9 cellular contexts compared by ENCODE assay signal in the genomic region with DNA sequence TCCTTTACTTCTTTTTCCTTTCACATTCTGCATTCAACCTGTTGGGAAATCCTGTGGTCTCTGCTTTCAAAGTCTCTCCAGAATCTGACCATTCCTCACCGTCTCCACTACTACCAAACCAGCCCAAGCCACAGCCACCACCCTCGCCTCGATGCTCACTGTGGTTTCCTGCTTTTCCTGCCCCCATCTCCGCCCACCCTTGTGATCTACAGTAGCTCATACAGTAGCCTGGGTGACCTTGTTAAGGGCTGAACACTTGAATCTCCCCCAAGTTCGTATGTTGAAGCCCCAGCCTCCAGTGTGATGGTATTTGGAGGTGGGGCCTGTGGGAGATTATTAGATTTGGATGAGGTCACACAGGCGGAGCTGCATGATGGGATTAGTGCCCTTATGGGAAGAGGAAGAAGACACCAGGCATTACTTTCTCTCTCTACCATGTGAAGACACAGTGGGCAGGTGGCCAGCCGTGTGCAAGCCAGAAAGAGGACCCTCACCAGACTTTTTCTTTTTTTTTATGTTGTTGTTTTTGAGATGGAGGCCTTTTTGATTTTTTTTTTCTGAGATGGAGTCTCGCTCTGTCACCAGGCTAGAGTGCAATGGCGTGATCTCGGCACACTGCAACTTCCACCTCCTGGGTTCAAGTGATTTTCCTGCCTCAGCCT.
A peak's percentile ranks its signal among the peaks of the same experiment; 100 is the strongest.
DNase-seq lines count a peak whose midpoint lies in the region; ATAC-seq and TF ChIP-seq lines count a peak whose summit lies in the region.
"Had no signal": no experiment of that assay in that cellular context is flagged by ENCODE, and none has a peak within 500 bp of the region (broad histone marks: within the 10 kb centered on the region; RNA-seq: fewer than 3 reads in every experiment).

No MANE protein-coding gene starts in this region.

- H2AK5ac ChIP-seq in mesenchymal stem cell (ENCODE audit: low read length, severe bottlenecking) = no peak overlapping the region

- ATAC-seq in HG03108 (IDR thresholded peaks at IDR 0.05; ENCODE audit: unreplicated experiment) = no peak

- no peak overlapping the region for H2BK120ac ChIP-seq in mesenchymal stem cell (ENCODE audit: low read depth, low read length)

- H3K14ac ChIP-seq in mesenchymal stem cell (ENCODE audit: low read length in 2 of 2) = no peak overlapping the region

- H4K91ac ChIP-seq in mesenchymal stem cell (ENCODE audit: low read length) = no peak overlapping the region

- H2BK5ac ChIP-seq in mesenchymal stem cell (ENCODE audit: low read depth, low read length, poor library complexity, severe bottlenecking) = no peak overlapping the region

- DNase-seq in Daoy (ENCODE audit: low read depth) = peak; percentile 57
- DNase-seq in HL-60 (ENCODE audit: low read depth in 1 of 2, low spot score in 1 of 2) = peak; percentile 35 to 56
- DNase-seq in UCSD-AML1 (lab: John Stamatoyannopoulos, UW; ENCODE audit: unreplicated experiment) = peak; percentile 51
- DNase-seq in mesenchymal stem cell = peak; percentile 51
- no peak for DNase-seq in GM19238 (ENCODE audit: insufficient read length, low spot score)
- DNase-seq in foreskin fibroblast = no peak
- DNase-seq: islet precursor cell, NCI-H774 had no signal

- WGBS in mesenchymal stem cell = 87% methylated on average over 9 of the region's 10 CpGs

- H4K8ac ChIP-seq in mesenchymal stem cell (ENCODE audit: low read length) = no peak overlapping the region

- peaks cover 6% of the 10 kb centered on the region for H3K4me1 ChIP-seq in mesenchymal stem cell (ENCODE audit: control insufficient read depth, insufficient read depth, low read depth, low read length)

- H3K18ac ChIP-seq in mesenchymal stem cell (ENCODE audit: low read depth in 1 of 2, low read length in 2 of 2) = no peak overlapping the region

- H3K9ac ChIP-seq in mesenchymal stem cell (ENCODE audit: low read length) = no peak overlapping the region

- peak overlapping the region; percentile 5 for H3K4me3 ChIP-seq in HL-60 (replicated peaks; ENCODE audit: insufficient read depth, low read length)
- no peak overlapping the region for H3K4me3 ChIP-seq in mesenchymal stem cell (ENCODE audit: insufficient read depth in 1 of 2, low read depth in 1 of 2, low read length in 2 of 2)
- H3K4me3 ChIP-seq in foreskin fibroblast (ENCODE audit: low read depth in 1 of 2, low read length in 2 of 2) = no peak overlapping the region

- no peak overlapping the region for H2BK12ac ChIP-seq in mesenchymal stem cell (ENCODE audit: low read length in 2 of 2)

- H2AFZ ChIP-seq in mesenchymal stem cell (ENCODE audit: low read depth, low read length) = no peak overlapping the region

- no peak for TF ChIP-seq CTCF in HL-60 (IDR thresholded peaks at IDR 0.05; ENCODE audit: insufficient read depth, low read length)
- no peak for TF ChIP-seq CTCF in foreskin fibroblast (IDR thresholded peaks at IDR 0.05; ENCODE audit: low read depth, low read length)

- H3K36me3 ChIP-seq in mesenchymal stem cell (ENCODE audit: control insufficient read depth in 1 of 2, insufficient read depth in 2 of 2, low read depth in 1 of 2, low read length in 2 of 2) = peaks cover 0 to 8% of the 10 kb centered on the region in 2 experiments

- no peak overlapping the region for H3K23ac ChIP-seq in mesenchymal stem cell (ENCODE audit: low read length in 2 of 2)

- no peak overlapping the region for H2BK15ac ChIP-seq in mesenchymal stem cell (ENCODE audit: low read depth, poor library complexity, severe bottlenecking)

- H3K4me2 ChIP-seq in mesenchymal stem cell (ENCODE audit: low read length, poor library complexity, severe bottlenecking) = no peak overlapping the region

- no peaks in the 10 kb centered on the region for H3K79me1 ChIP-seq in mesenchymal stem cell (replicated peaks; ENCODE audit: low read length, poor library complexity, severe bottlenecking)

- H3K4ac ChIP-seq in mesenchymal stem cell (ENCODE audit: low read depth in 1 of 2, low read length in 2 of 2) = no peak overlapping the region

- H3K27me3 ChIP-seq in HL-60 (ENCODE audit: insufficient read depth, poor library complexity, severe bottlenecking) (no peaks in the 10 kb centered on the region), mesenchymal stem cell (ENCODE audit: control insufficient read depth in 1 of 2, insufficient read depth in 1 of 2, low read length in 2 of 2) (no peaks in the 10 kb centered on the region)

- peaks cover 10% of the 10 kb centered on the region for H3K9me3 ChIP-seq in mesenchymal stem cell (ENCODE audit: control insufficient read depth, low read length)

- H3K27ac ChIP-seq in HL-60 (replicated peaks) (no peak overlapping the region), mesenchymal stem cell (ENCODE audit: low read length, poor library complexity, severe bottlenecking) (no peak overlapping the region)

Comparison
In these comparisons a context has a peak if more than half of its experiments do, and no peak if none do; other contexts are left out.
1. DNase-seq: peak in Daoy (single experiment), HL-60 (2 of 2), UCSD-AML1 (single experiment) and mesenchymal stem cell (single experiment); none in GM19238 (single experiment) and foreskin fibroblast (0 of 2).